In the genomic region with DNA sequence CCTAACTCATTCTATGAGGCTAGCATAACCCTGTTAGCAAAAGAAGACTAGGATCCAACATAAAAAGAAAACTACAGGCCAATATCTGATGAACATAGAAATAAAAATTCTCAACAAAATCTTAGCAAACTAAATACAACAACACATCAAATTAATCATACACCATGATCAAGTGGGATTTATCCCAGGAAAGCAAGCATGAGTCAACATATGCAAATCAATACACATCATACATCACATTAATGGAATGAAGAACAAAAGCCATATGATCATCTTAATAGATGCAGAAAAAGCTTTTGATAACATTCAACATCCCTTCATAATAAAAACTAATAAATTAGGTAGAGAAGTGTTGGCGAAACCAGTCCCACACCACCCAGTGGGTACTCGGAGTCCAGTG, we compare ENCODE assay signal across 29 cellular contexts.
"Had no signal": no experiment of that assay in that cellular context is flagged by ENCODE, and none has a peak within 500 bp of the region (broad histone marks: within the 10 kb centered on the region; RNA-seq: fewer than 3 reads in every experiment).

No MANE protein-coding gene starts in this region.

- DNase-seq: activated CD4-positive, alpha-beta memory T cell treated with anti-CD3 and anti-CD28 coated beads for 36 hours; activated CD4-positive, alpha-beta T cell treated with anti-CD3 and anti-CD28 coated beads for 36 hours; activated CD4-positive, alpha-beta T cell treated with anti-CD3 and anti-CD28 coated beads, Interleukin-2, amount 10 ng/mL, durations not matched to agents 24 days and 14 days; activated CD4-positive, CD25-positive, alpha-beta regulatory T cell; activated CD4-positive, CD25-positive, alpha-beta regulatory T cell treated with anti-CD3 and anti-CD28 coated beads, Interleukin-2, amount 50 U/mL, for 72 hours; activated CD8-positive, alpha-beta memory T cell treated with anti-CD3 and anti-CD28 coated beads, Interleukin-2, amount 10 ng/mL, durations not matched to agents 7 days and 5 days; activated CD8-positive, alpha-beta memory T cell treated with anti-CD3 and anti-CD28 coated beads, Interleukin-2, amount 50 U/mL, for 4 hours; activated CD8-positive, alpha-beta T cell treated with anti-CD3 and anti-CD28 coated beads, Interleukin-2, amount 10 ng/mL, durations not matched to agents 7 days and 5 days; activated effector memory CD4-positive, alpha-beta T cell treated with anti-CD3 and anti-CD28 coated beads, Interleukin-2, amount 50 U/mL, for 16 hours; activated naive CD4-positive, alpha-beta T cell treated with anti-CD3 and anti-CD28 coated beads for 36 hours; activated naive CD8-positive, alpha-beta T cell treated with anti-CD3 and anti-CD28 coated beads for 36 hours; activated naive CD8-positive, alpha-beta T cell treated with anti-CD3 and anti-CD28 coated beads, Interleukin-2, amount 50 U/mL, for 24 hours; activated T-cell treated with anti-CD3 and anti-CD28 coated beads, Interleukin-2, amount 50 U/mL, for 1 hour; activated T-cell treated with anti-CD3 and anti-CD28 coated beads, Interleukin-2, amount 50 U/mL, for 48 hours; adrenal gland; amygdala; aorta; body of pancreas; dorsolateral prefrontal cortex; effector memory CD4-positive, alpha-beta T cell; endodermal cell; erythroblast; gastrocnemius medialis; heart right ventricle; T-helper 1 cell; T-helper 17 cell had no signal

- ATAC-seq: activated CD4-positive, alpha-beta T cell treated with anti-CD3 and anti-CD28 coated beads for 36 hours; activated CD8-positive, alpha-beta memory T cell treated with anti-CD3 and anti-CD28 coated beads, Interleukin-2, amount 10 ng/mL, durations not matched to agents 7 days and 5 days; activated CD8-positive, alpha-beta T cell treated with anti-CD3 and anti-CD28 coated beads, Interleukin-2, amount 10 ng/mL, durations not matched to agents 7 days and 5 days; activated naive CD8-positive, alpha-beta T cell treated with anti-CD3 and anti-CD28 coated beads, Interleukin-2, amount 50 U/mL, for 24 hours; body of pancreas; gastrocnemius medialis; heart right ventricle; T-helper 17 cell had no signal

- H3K36me3 ChIP-seq: adrenal gland, esophagus muscularis mucosa, gastrocnemius medialis, heart right ventricle had no signal

- H3K4me3 ChIP-seq: adrenal gland, body of pancreas, coronary artery, dorsolateral prefrontal cortex, esophagus muscularis mucosa, gastrocnemius medialis, heart right ventricle, hepatocyte had no signal

- H3K27me3 ChIP-seq: adrenal gland, body of pancreas, dorsolateral prefrontal cortex, esophagus muscularis mucosa, gastrocnemius medialis, heart right ventricle, hepatocyte had no signal
